In genomic region chr3:10248984-10249748, GRCh38 we compare ENCODE assay signal across 1 cellular context.
TF ChIP-seq lines count a peak whose summit lies in the region.

No MANE protein-coding gene starts in this region.

TF ChIP-seq in HepG2, 621 proteins besides CTCF, POLR2A, EP300 and RAD21 (continued from another document and continues in another):
- TF ChIP-seq ZNF800 (CRISPR knock-in tag; IDR thresholded peaks at IDR 0.05) (0 out of 2 replicates have a peak, but pooled peaks have one; percentile 29), GABPB1 (CRISPR knock-in tag; IDR thresholded peaks at IDR 0.05) (peak; percentile 32; the same call in 1 of the 2 replicates), HES4 (CRISPR knock-in tag; IDR thresholded peaks at IDR 0.05; ENCODE audit: borderline replicate concordance) (0 out of 2 replicates have a peak, but pooled peaks have one; percentile 61), TBX2 (CRISPR knock-in tag; IDR thresholded peaks at IDR 0.05; ENCODE audit: borderline replicate concordance) (peak; percentile 36; the same call in 1 of the 2 replicates), ZNF350 (CRISPR knock-in tag; IDR thresholded peaks at IDR 0.05; ENCODE audit: borderline replicate concordance, low read depth) (no peak), ZNF777 (CRISPR knock-in tag; IDR thresholded peaks at IDR 0.05) (peak; percentile 90), ZNF607 (CRISPR knock-in tag; IDR thresholded peaks at IDR 0.05; ENCODE audit: borderline replicate concordance) (peak; percentile 26; the same call in 1 of the 2 replicates), ZNF430 (CRISPR knock-in tag; IDR thresholded peaks at IDR 0.05) (no peak), POGK (CRISPR knock-in tag; conservative IDR thresholded peaks at IDR 0.05) (no peak), ZNF704 (CRISPR knock-in tag; IDR thresholded peaks at IDR 0.05; ENCODE audit: borderline replicate concordance) (0 out of 2 replicates have a peak, but pooled peaks have one; percentile 55), SRSF9 (IDR thresholded peaks at IDR 0.05; ENCODE audit: borderline replicate concordance, insufficient read depth, low read depth, low read length, poor library complexity, severe bottlenecking) (no peak), ZNF850 (CRISPR knock-in tag; conservative IDR thresholded peaks at IDR 0.05) (0 out of 2 replicates have a peak, but pooled peaks have one; percentile 38), ZNF709 (CRISPR knock-in tag; IDR thresholded peaks at IDR 0.05) (0 out of 2 replicates have a peak, but pooled peaks have one; percentile 46), MYC (CRISPR knock-in tag; IDR thresholded peaks at IDR 0.05; ENCODE audit: borderline replicate concordance) (peak; percentile 15; the same call in 1 of the 2 replicates), DMAP1 (CRISPR knock-in tag; IDR thresholded peaks at IDR 0.05) (peak; percentile 36; the same call in 1 of the 2 replicates), IKZF5 (CRISPR knock-in tag; IDR thresholded peaks at IDR 0.05) (no peak), HNRNPLL (IDR thresholded peaks at IDR 0.05; ENCODE audit: low read depth, low read length, poor library complexity, severe bottlenecking) (peak; percentile 22), ZNF792 (CRISPR knock-in tag; IDR thresholded peaks at IDR 0.05) (0 out of 2 replicates have a peak, but pooled peaks have one; percentile 10), MZF1 (CRISPR knock-in tag; IDR thresholded peaks at IDR 0.05; ENCODE audit: borderline replicate concordance) (no peak), GATAD2A (CRISPR knock-in tag; IDR thresholded peaks at IDR 0.05) (no peak), MAZ (IDR thresholded peaks at IDR 0.05; ENCODE audit: borderline replicate concordance, low read depth, low read length) (no peak), MAZ (CRISPR knock-in tag; IDR thresholded peaks at IDR 0.05; ENCODE audit: low read depth) (peak; percentile 50; the same call in 1 of the 2 replicates), PAX8 (CRISPR knock-in tag; IDR thresholded peaks at IDR 0.05; ENCODE audit: borderline replicate concordance) (no peak), CAMTA2 (CRISPR knock-in tag; IDR thresholded peaks at IDR 0.05; ENCODE audit: borderline replicate concordance) (peak; percentile 80; the same call in 1 of the 2 replicates), ZSCAN25 (CRISPR knock-in tag; IDR thresholded peaks at IDR 0.05) (no peak), SALL1 (CRISPR knock-in tag; IDR thresholded peaks at IDR 0.05) (no peak; the same call in 1 of the 2 replicates), ZNF788 (CRISPR knock-in tag; IDR thresholded peaks at IDR 0.05; ENCODE audit: borderline replicate concordance) (0 out of 2 replicates have a peak, but pooled peaks have one; percentile 20), ZNF3 (CRISPR knock-in tag; IDR thresholded peaks at IDR 0.05) (peak; percentile 11; the same call in 1 of the 2 replicates), ZNF737 (CRISPR knock-in tag; IDR thresholded peaks at IDR 0.05; ENCODE audit: borderline replicate concordance) (0 out of 2 replicates have a peak, but pooled peaks have one; percentile 3), RBFOX2 (IDR thresholded peaks at IDR 0.05; ENCODE audit: low read depth, low read length) (peak; percentile 36), HOXA3 (CRISPR knock-in tag; IDR thresholded peaks at IDR 0.05) (no peak)
- TF ChIP-seq, protein P1, sequence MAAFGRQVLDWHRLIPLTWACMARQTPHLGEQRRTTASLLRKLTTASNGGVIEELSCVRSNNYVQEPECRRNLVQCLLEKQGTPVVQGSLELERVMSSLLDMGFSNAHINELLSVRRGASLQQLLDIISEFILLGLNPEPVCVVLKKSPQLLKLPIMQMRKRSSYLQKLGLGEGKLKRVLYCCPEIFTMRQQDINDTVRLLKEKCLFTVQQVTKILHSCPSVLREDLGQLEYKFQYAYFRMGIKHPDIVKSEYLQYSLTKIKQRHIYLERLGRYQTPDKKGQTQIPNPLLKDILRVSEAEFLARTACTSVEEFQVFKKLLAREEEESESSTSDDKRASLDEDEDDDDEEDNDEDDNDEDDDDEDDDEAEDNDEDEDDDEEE (CRISPR knock-in tag; IDR thresholded peaks at IDR 0.05): 0 out of 2 replicates have a peak, but pooled peaks have one; percentile 47
- TF ChIP-seq, protein P2, sequence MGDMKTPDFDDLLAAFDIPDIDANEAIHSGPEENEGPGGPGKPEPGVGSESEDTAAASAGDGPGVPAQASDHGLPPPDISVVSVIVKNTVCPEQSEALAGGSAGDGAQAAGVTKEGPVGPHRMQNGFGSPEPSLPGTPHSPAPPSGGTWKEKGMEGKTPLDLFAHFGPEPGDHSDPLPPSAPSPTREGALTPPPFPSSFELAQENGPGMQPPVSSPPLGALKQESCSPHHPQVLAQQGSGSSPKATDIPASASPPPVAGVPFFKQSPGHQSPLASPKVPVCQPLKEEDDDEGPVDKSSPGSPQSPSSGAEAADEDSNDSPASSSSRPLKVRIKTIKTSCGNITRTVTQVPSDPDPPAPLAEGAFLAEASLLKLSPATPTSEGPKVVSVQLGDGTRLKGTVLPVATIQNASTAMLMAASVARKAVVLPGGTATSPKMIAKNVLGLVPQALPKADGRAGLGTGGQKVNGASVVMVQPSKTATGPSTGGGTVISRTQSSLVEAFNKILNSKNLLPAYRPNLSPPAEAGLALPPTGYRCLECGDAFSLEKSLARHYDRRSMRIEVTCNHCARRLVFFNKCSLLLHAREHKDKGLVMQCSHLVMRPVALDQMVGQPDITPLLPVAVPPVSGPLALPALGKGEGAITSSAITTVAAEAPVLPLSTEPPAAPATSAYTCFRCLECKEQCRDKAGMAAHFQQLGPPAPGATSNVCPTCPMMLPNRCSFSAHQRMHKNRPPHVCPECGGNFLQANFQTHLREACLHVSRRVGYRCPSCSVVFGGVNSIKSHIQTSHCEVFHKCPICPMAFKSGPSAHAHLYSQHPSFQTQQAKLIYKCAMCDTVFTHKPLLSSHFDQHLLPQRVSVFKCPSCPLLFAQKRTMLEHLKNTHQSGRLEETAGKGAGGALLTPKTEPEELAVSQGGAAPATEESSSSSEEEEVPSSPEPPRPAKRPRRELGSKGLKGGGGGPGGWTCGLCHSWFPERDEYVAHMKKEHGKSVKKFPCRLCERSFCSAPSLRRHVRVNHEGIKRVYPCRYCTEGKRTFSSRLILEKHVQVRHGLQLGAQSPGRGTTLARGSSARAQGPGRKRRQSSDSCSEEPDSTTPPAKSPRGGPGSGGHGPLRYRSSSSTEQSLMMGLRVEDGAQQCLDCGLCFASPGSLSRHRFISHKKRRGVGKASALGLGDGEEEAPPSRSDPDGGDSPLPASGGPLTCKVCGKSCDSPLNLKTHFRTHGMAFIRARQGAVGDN (CRISPR knock-in tag; IDR thresholded peaks at IDR 0.05): peak; percentile 52; the same call in 1 of the 2 replicates
- TF ChIP-seq, protein P3, sequence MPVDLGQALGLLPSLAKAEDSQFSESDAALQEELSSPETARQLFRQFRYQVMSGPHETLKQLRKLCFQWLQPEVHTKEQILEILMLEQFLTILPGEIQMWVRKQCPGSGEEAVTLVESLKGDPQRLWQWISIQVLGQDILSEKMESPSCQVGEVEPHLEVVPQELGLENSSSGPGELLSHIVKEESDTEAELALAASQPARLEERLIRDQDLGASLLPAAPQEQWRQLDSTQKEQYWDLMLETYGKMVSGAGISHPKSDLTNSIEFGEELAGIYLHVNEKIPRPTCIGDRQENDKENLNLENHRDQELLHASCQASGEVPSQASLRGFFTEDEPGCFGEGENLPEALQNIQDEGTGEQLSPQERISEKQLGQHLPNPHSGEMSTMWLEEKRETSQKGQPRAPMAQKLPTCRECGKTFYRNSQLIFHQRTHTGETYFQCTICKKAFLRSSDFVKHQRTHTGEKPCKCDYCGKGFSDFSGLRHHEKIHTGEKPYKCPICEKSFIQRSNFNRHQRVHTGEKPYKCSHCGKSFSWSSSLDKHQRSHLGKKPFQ (CRISPR knock-in tag; IDR thresholded peaks at IDR 0.05; ENCODE audit: insufficient replicate concordance): peak; percentile 45
- TF ChIP-seq, protein P4, sequence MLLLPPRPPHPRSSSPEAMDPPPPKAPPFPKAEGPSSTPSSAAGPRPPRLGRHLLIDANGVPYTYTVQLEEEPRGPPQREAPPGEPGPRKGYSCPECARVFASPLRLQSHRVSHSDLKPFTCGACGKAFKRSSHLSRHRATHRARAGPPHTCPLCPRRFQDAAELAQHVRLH (CRISPR knock-in tag; IDR thresholded peaks at IDR 0.05; ENCODE audit: borderline replicate concordance, low read depth): 0 out of 2 replicates have a peak, but pooled peaks have one; percentile 2
- TF ChIP-seq, protein P5, sequence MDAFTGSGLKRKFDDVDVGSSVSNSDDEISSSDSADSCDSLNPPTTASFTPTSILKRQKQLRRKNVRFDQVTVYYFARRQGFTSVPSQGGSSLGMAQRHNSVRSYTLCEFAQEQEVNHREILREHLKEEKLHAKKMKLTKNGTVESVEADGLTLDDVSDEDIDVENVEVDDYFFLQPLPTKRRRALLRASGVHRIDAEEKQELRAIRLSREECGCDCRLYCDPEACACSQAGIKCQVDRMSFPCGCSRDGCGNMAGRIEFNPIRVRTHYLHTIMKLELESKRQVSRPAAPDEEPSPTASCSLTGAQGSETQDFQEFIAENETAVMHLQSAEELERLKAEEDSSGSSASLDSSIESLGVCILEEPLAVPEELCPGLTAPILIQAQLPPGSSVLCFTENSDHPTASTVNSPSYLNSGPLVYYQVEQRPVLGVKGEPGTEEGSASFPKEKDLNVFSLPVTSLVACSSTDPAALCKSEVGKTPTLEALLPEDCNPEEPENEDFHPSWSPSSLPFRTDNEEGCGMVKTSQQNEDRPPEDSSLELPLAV (CRISPR knock-in tag; conservative IDR thresholded peaks at IDR 0.05; ENCODE audit: low read depth): no peak
- TF ChIP-seq, protein P6, sequence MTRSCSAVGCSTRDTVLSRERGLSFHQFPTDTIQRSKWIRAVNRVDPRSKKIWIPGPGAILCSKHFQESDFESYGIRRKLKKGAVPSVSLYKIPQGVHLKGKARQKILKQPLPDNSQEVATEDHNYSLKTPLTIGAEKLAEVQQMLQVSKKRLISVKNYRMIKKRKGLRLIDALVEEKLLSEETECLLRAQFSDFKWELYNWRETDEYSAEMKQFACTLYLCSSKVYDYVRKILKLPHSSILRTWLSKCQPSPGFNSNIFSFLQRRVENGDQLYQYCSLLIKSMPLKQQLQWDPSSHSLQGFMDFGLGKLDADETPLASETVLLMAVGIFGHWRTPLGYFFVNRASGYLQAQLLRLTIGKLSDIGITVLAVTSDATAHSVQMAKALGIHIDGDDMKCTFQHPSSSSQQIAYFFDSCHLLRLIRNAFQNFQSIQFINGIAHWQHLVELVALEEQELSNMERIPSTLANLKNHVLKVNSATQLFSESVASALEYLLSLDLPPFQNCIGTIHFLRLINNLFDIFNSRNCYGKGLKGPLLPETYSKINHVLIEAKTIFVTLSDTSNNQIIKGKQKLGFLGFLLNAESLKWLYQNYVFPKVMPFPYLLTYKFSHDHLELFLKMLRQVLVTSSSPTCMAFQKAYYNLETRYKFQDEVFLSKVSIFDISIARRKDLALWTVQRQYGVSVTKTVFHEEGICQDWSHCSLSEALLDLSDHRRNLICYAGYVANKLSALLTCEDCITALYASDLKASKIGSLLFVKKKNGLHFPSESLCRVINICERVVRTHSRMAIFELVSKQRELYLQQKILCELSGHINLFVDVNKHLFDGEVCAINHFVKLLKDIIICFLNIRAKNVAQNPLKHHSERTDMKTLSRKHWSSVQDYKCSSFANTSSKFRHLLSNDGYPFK (CRISPR knock-in tag; IDR thresholded peaks at IDR 0.05; ENCODE audit: borderline replicate concordance): peak; percentile 99
